Comparison of ENCODE assay signal across 9 cellular contexts in the genomic region with DNA sequence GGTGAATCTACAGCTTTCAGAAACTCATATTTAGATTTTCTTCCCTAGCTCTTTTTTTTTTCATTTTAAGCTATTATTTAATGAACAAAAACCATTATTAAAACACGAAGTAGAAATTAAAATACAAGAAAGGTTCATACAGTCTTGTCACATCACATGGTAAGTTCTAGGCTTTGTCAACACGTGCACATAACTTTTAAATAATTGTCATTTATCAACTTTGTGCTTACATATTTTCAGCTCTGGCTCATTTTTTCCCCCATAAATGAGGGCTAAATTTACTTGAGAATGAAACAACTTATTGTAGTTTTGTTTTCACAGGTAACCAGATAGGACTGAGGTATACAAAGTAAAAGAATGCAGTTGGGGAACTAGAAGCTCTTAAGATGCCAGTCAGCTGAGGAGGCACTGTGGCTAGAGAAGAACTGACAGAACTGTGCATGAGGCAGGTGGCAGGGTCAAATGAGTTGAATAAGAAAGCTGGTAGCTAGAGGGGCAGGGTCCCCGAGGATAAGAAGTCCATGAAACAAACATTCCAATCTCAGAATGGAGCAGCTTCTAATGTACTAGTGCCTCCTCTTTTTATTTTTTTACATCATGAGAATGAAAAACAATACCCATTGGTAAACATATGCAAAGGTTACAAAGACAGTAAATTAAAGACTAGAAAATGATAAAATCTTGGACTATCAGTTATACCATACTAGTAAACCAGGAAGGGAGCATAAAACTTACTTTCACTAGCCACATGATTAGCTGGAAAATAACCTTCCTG.
DNase-seq lines count a peak whose midpoint lies in the region; ATAC-seq, FAIRE-seq and TF ChIP-seq lines count a peak whose summit lies in the region.
"Had no signal": no experiment of that assay in that cellular context is flagged by ENCODE, and none has a peak within 500 bp of the region (broad histone marks: within the 10 kb centered on the region; RNA-seq: fewer than 3 reads in every experiment).

No MANE protein-coding gene starts in this region.

- H3K27me3 ChIP-seq in left ventricle myocardium inferior (ENCODE audit: low read depth), result no peaks in the 10 kb centered on the region

- peak; percentile 53 for DNase-seq in GM12864 (ENCODE audit: low read depth)
- DNase-seq in activated CD8-positive, alpha-beta T cell treated with anti-CD3 and anti-CD28 coated beads, Interleukin-2, amount 10 ng/mL, durations not matched to agents 7 days and 5 days, result no peak
- DNase-seq in left ventricle myocardium inferior, result no peak
- no peak for DNase-seq in HTR-8/SVneo (ENCODE audit: insufficient read length, low spot score)
- no peak for DNase-seq in NCI-H524 treated with DMSO at 0.1 percent for 48 hours (lab: John Stamatoyannopoulos, UW)
- no peak for DNase-seq in sciatic nerve (ENCODE audit: low spot score)
- DNase-seq: stimulated activated CD4-positive, alpha-beta T cell treated with anti-CD3 and anti-CD28 coated beads, Interleukin-4, amount 100 ng/mL, for 4 hours had no signal

- H3K9me3 ChIP-seq in left ventricle myocardium inferior (replicated peaks), result no peaks in the 10 kb centered on the region

- H3K4me3 Mint-ChIP-seq in activated CD8-positive, alpha-beta T cell treated with anti-CD3 and anti-CD28 coated beads, Interleukin-2, amount 10 ng/mL, durations not matched to agents 7 days and 5 days, result peak overlapping the region; percentile 6

- H3K27ac ChIP-seq in left ventricle myocardium inferior (replicated peaks), result no peak overlapping the region

- H3K4me1 Mint-ChIP-seq in activated CD8-positive, alpha-beta T cell treated with anti-CD3 and anti-CD28 coated beads, Interleukin-2, amount 10 ng/mL, durations not matched to agents 7 days and 5 days (ENCODE audit: low read depth), result peaks cover 28% of the 10 kb centered on the region

- no peaks in the 10 kb centered on the region for H3K36me3 Mint-ChIP-seq in activated CD8-positive, alpha-beta T cell treated with anti-CD3 and anti-CD28 coated beads, Interleukin-2, amount 10 ng/mL, durations not matched to agents 7 days and 5 days (ENCODE audit: low read depth)

- POLR2A ChIA-PET in activated CD8-positive, alpha-beta T cell treated with anti-CD3 and anti-CD28 coated beads, Interleukin-2, amount 10 ng/mL, durations not matched to agents 7 days and 5 days (lab: Charles Lee), result no interaction called here

- CTCF ChIA-PET in activated CD8-positive, alpha-beta T cell treated with anti-CD3 and anti-CD28 coated beads, Interleukin-2, amount 10 ng/mL, durations not matched to agents 7 days and 5 days (lab: Charles Lee), result interaction anchor here (0.7 to 2.0 kb wide), 6 partner anchors 32 to 101 kb away, joined by 3 to 6 read pairs (median 3); no protein-coding TSS in a partner anchor

- no peaks in the 10 kb centered on the region for H3K4me1 ChIP-seq in left ventricle myocardium inferior

- H3K27ac Mint-ChIP-seq in activated CD8-positive, alpha-beta T cell treated with anti-CD3 and anti-CD28 coated beads, Interleukin-2, amount 10 ng/mL, durations not matched to agents 7 days and 5 days, result peak overlapping the region; percentile 26

- peak; percentile 62 for ATAC-seq in GM19467 (IDR thresholded peaks at IDR 0.05; ENCODE audit: unreplicated experiment)
- ATAC-seq in HG03108 (IDR thresholded peaks at IDR 0.05; ENCODE audit: unreplicated experiment), result peak; percentile 54
- peak; percentile 18 for ATAC-seq in activated CD8-positive, alpha-beta T cell treated with anti-CD3 and anti-CD28 coated beads, Interleukin-2, amount 10 ng/mL, durations not matched to agents 7 days and 5 days
- no peak for ATAC-seq in sciatic nerve

- no peaks in the 10 kb centered on the region for H3K9me3 Mint-ChIP-seq in activated CD8-positive, alpha-beta T cell treated with anti-CD3 and anti-CD28 coated beads, Interleukin-2, amount 10 ng/mL, durations not matched to agents 7 days and 5 days (ENCODE audit: insufficient read depth)

- FAIRE-seq in HTR-8/SVneo (lab: Jason Lieb, UNC), result no peak

- intact Hi-C loops in left ventricle myocardium inferior (cut with micrococcal nuclease) (no loop called here), sciatic nerve (cut with DNase I) (no loop called here)

- TF ChIP-seq CTCF in GM12864 (IDR thresholded peaks at IDR 0.05; ENCODE audit: low read depth, low read length, missing control alignments), result no peak
- no peak for TF ChIP-seq CTCF in left ventricle myocardium inferior (IDR thresholded peaks at IDR 0.05; ENCODE audit: borderline replicate concordance)

- no peak overlapping the region; the same call in 1 of the 2 replicates for H3K4me3 ChIP-seq in GM12864 (ENCODE audit: low read depth, low read length)
- no peak overlapping the region for H3K4me3 ChIP-seq in left ventricle myocardium inferior

- H3K27me3 Mint-ChIP-seq in activated CD8-positive, alpha-beta T cell treated with anti-CD3 and anti-CD28 coated beads, Interleukin-2, amount 10 ng/mL, durations not matched to agents 7 days and 5 days (ENCODE audit: low read depth), result no peaks in the 10 kb centered on the region

- H3K36me3 ChIP-seq in left ventricle myocardium inferior, result peaks cover 8% of the 10 kb centered on the region
